In genomic region chr14:75120546-75121291, GRCh38 we compare ENCODE assay signal across 1 cellular context.
TF ChIP-seq lines count a peak whose summit lies in the region.

No MANE protein-coding gene starts in this region.

TF ChIP-seq in A549, 52 proteins besides CTCF, POLR2A, EP300 and RAD21 (continued from another document):
- TF ChIP-seq, protein P1, sequence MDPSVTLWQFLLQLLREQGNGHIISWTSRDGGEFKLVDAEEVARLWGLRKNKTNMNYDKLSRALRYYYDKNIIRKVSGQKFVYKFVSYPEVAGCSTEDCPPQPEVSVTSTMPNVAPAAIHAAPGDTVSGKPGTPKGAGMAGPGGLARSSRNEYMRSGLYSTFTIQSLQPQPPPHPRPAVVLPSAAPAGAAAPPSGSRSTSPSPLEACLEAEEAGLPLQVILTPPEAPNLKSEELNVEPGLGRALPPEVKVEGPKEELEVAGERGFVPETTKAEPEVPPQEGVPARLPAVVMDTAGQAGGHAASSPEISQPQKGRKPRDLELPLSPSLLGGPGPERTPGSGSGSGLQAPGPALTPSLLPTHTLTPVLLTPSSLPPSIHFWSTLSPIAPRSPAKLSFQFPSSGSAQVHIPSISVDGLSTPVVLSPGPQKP (IDR thresholded peaks at IDR 0.05; ENCODE audit: low read depth, low read length): no peak
- no peak for TF ChIP-seq TFCP2L1 (CRISPR knock-in tag; IDR thresholded peaks at IDR 0.05)
- no peak for TF ChIP-seq ZC3H11A (IDR thresholded peaks at IDR 0.05)
- no peak for TF ChIP-seq NR3C1 (IDR thresholded peaks at IDR 0.05)
- TF ChIP-seq HDAC2 (IDR thresholded peaks at IDR 0.05): no peak
- TF ChIP-seq BHLHE40 (IDR thresholded peaks at IDR 0.05; ENCODE audit: low read depth, low read length): no peak
- no peak for TF ChIP-seq GATA3 (IDR thresholded peaks at IDR 0.05; ENCODE audit: borderline replicate concordance)
- no peak for TF ChIP-seq MAX (IDR thresholded peaks at IDR 0.05)
- TF ChIP-seq JUN (IDR thresholded peaks at IDR 0.05): no peak
- no peak for TF ChIP-seq HOXA7 (CRISPR knock-in tag; IDR thresholded peaks at IDR 0.05)
- no peak for TF ChIP-seq MYC (IDR thresholded peaks at IDR 0.05; ENCODE audit: borderline replicate concordance, low read length)
